7 cellular contexts compared by ENCODE assay signal in the genomic region with DNA sequence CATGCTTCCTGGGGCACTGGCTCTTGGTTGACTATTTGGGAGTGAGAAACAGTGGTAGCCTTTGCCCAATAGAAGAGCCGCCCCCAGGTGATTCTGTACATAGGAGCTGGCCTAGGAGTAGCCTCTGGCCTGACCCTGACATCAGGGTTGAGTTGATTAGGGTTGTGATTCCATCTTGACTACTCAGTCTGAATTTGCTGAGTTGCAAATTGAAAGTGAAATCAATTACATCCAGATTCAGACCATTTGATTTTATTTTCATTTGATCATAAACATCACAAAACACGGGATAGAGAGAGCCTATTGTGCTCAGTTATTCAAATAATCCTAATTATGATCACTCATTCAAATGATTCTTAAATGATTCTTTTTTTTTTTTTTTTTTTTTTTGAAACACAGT.
"Had no signal": no experiment of that assay in that cellular context is flagged by ENCODE, and none has a peak within 500 bp of the region (broad histone marks: within the 10 kb centered on the region; RNA-seq: fewer than 3 reads in every experiment).

No MANE protein-coding gene starts in this region.

- H3K4me1 ChIP-seq: HAP-1 had no signal

- DNase-seq: GM23248, GOT3, H7, HFFc6, KG1 had no signal

- H3K9ac ChIP-seq: GM23248 had no signal

- H3K9me3 ChIP-seq: HAP-1 had no signal

- H3K36me3 ChIP-seq: HAP-1 had no signal

- H2AFZ ChIP-seq: GM23248 had no signal

- H3K27ac ChIP-seq: GM23248 had no signal

- ATAC-seq: HCT116 had no signal

- H3K4me3 ChIP-seq: GM23248, HAP-1 had no signal
